ENCODE assay signal across 21 cellular contexts in genomic region chr11:70517203-70517602, GRCh38.
DNase-seq lines count a peak whose midpoint lies in the region; ATAC-seq, FAIRE-seq and TF ChIP-seq lines count a peak whose summit lies in the region.
"Had no signal": no experiment of that assay in that cellular context is flagged by ENCODE, and none has a peak within 500 bp of the region (broad histone marks: within the 10 kb centered on the region; RNA-seq: fewer than 3 reads in every experiment).

No MANE protein-coding gene starts in this region.

- H3K27me3 Mint-ChIP-seq in Calu3 (ENCODE audit: unreplicated experiment): no peaks in the 10 kb centered on the region
- H3K27me3 Mint-ChIP-seq in astrocyte (ENCODE audit: low read depth, unreplicated experiment): peaks cover 5% of the 10 kb centered on the region
- peaks cover 12% of the 10 kb centered on the region for H3K27me3 Mint-ChIP-seq in nephron progenitor cell (ENCODE audit: low read depth, poor library complexity)

- no peak overlapping the region for H3K4me2 ChIP-seq in astrocyte (ENCODE audit: low read length)
- H3K4me2 ChIP-seq: BLaER1 treated with 17β-estradiol and CSF1 and Interleukin-3, amounts not matched to agents 10 nM and 100 nM; GM23338 had no signal

- H3K4me1 Mint-ChIP-seq in Calu3 (ENCODE audit: low read depth, unreplicated experiment): peaks cover 45% of the 10 kb centered on the region
- peaks cover 9% of the 10 kb centered on the region for H3K4me1 Mint-ChIP-seq in astrocyte (ENCODE audit: low read depth, unreplicated experiment)
- H3K4me1 Mint-ChIP-seq in nephron progenitor cell: peaks cover 9% of the 10 kb centered on the region
- H3K4me1 Mint-ChIP-seq: B cell had no signal

- H3K27ac Mint-ChIP-seq in Calu3 (ENCODE audit: unreplicated experiment) (peak overlapping the region; percentile 33), astrocyte (ENCODE audit: unreplicated experiment) (no peak overlapping the region), nephron progenitor cell (no peak overlapping the region)
- H3K27ac Mint-ChIP-seq: B cell; CD8-positive, alpha-beta T cell; GM23338 had no signal

- H3K4me3 Mint-ChIP-seq in Calu3 (ENCODE audit: low read depth, unreplicated experiment): no peak overlapping the region
- H3K4me3 Mint-ChIP-seq in astrocyte (ENCODE audit: unreplicated experiment): no peak overlapping the region
- H3K4me3 Mint-ChIP-seq in nephron progenitor cell: no peak overlapping the region
- H3K4me3 Mint-ChIP-seq: B cell; CD8-positive, alpha-beta T cell; GM23338 had no signal

- H3K27ac ChIP-seq in astrocyte (ENCODE audit: low read depth, low read length) (no peak overlapping the region), gastrocnemius medialis (no peak overlapping the region)
- H3K27ac ChIP-seq: BLaER1 treated with 17β-estradiol and CSF1 and Interleukin-3, amounts not matched to agents 10 nM and 100 nM; HL-60 had no signal

- H3K36me3 Mint-ChIP-seq in Calu3 (ENCODE audit: insufficient read depth, unreplicated experiment) (peaks cover 4% of the 10 kb centered on the region), astrocyte (ENCODE audit: low read depth, unreplicated experiment) (no peaks in the 10 kb centered on the region), nephron progenitor cell (ENCODE audit: low read depth) (peaks cover 13% of the 10 kb centered on the region)
- H3K36me3 Mint-ChIP-seq: CD8-positive, alpha-beta T cell had no signal

- peak overlapping the region; percentile 60 for H3K9ac ChIP-seq in astrocyte (ENCODE audit: low read length)
- H3K9ac ChIP-seq: BLaER1 treated with 17β-estradiol and CSF1 and Interleukin-3, amounts not matched to agents 10 nM and 100 nM had no signal

- DNase-seq in Calu3: peak; percentile 25
- DNase-seq in LNCaP clone FGC (ENCODE audit: low read depth): peak; percentile 75
- DNase-seq in astrocyte (ENCODE audit: low read depth): no peak
- peak; percentile 43 for DNase-seq in posterior vena cava (ENCODE audit: low spot score)
- no peak for DNase-seq in NOMO-1 treated with DMSO at 0.1 percent for 48 hours (lab: John Stamatoyannopoulos, UW; ENCODE audit: unreplicated experiment)
- DNase-seq in gastrocnemius medialis: no peak
- no peak for DNase-seq in NCI-H2029 treated with DMSO at 0.1 percent for 48 hours (lab: John Stamatoyannopoulos, UW)
- no peak for DNase-seq in nephron progenitor cell
- DNase-seq: CD8-positive, alpha-beta T cell; DMS 273 treated with DMSO at 0.1 percent for 48 hours; DMS53; DND-41; EL; HCEC 1CT; IMR-90 had no signal

- ATAC-seq in gastrocnemius medialis: no peak
- ATAC-seq: CD8-positive, alpha-beta T cell; GM12878 had no signal

- H2AFZ ChIP-seq in astrocyte (ENCODE audit: low read depth, low read length): no peak overlapping the region
- H2AFZ ChIP-seq: GM23338 had no signal

- CTCF ChIA-PET in Calu3 (lab: Charles Lee): interaction anchor here (1.5 kb wide), 1 partner anchor 35 kb away, joined by 4 read pairs; no protein-coding TSS in a partner anchor

- TF ChIP-seq POLR2A in gastrocnemius medialis (IDR thresholded peaks at IDR 0.05): no peak

- BruUV-seq in Calu3 (replicated peaks; lab: Mats Ljungman, UMichigan): no TSS peak

- H3K9me3 Mint-ChIP-seq in Calu3 (ENCODE audit: low read depth, unreplicated experiment) (peaks cover 17% of the 10 kb centered on the region), astrocyte (ENCODE audit: unreplicated experiment) (peaks cover 5% of the 10 kb centered on the region), nephron progenitor cell (peaks cover 42% of the 10 kb centered on the region)

- H3K4me1 ChIP-seq in astrocyte (ENCODE audit: insufficient read depth, low read length) (peaks cover 10% of the 10 kb centered on the region), gastrocnemius medialis (no peaks in the 10 kb centered on the region)

- TF ChIP-seq CTCF in Calu3 (IDR thresholded peaks at IDR 0.05; ENCODE audit: unreplicated experiment) (no peak), LNCaP clone FGC (IDR thresholded peaks at IDR 0.05; ENCODE audit: control insufficient read depth, extremely low read depth, insufficient read depth) (no peak), astrocyte (IDR thresholded peaks at IDR 0.05; ENCODE audit: insufficient read depth, low read depth, low read length) (no peak), gastrocnemius medialis (IDR thresholded peaks at IDR 0.05 in 4 of 5, conservative IDR thresholded peaks at IDR 0.05 in 1 of 5) (no peak), nephron progenitor cell (IDR thresholded peaks at IDR 0.05) (no peak)

- H3K4me3 ChIP-seq in LNCaP clone FGC (ENCODE audit: low read depth, low read length) (no peak overlapping the region), astrocyte (ENCODE audit: insufficient read depth, low read depth, low read length) (no peak overlapping the region), gastrocnemius medialis (no peak overlapping the region)
- H3K4me3 ChIP-seq: BLaER1 treated with 17β-estradiol and CSF1 and Interleukin-3, amounts not matched to agents 10 nM and 100 nM; GM12878; GM23338 had no signal

- H3K9me3 ChIP-seq in astrocyte (ENCODE audit: insufficient read depth, low read depth, low read length) (no peaks in the 10 kb centered on the region), gastrocnemius medialis (peaks cover 0 to 11% (median 0%) of the 10 kb centered on the region in 3 donors)

- no peaks in the 10 kb centered on the region for H4K20me1 ChIP-seq in astrocyte (ENCODE audit: insufficient read depth, low read length)

- no peak for FAIRE-seq in astrocyte (lab: Jason Lieb, UNC)
- FAIRE-seq: GM12878, H54 had no signal

- peaks cover 20% of the 10 kb centered on the region for H3K27me3 ChIP-seq in astrocyte (ENCODE audit: insufficient read depth, low read length)
- H3K27me3 ChIP-seq in gastrocnemius medialis: peaks cover 0 to 7% (median 5%) of the 10 kb centered on the region in 3 donors
- H3K27me3 ChIP-seq: BLaER1 treated with 17β-estradiol and CSF1 and Interleukin-3, amounts not matched to agents 10 nM and 100 nM had no signal

- H3K36me3 ChIP-seq in astrocyte (ENCODE audit: insufficient read depth, low read length): no peaks in the 10 kb centered on the region
- H3K36me3 ChIP-seq in gastrocnemius medialis: no peaks in the 10 kb centered on the region
- H3K36me3 ChIP-seq: BLaER1 treated with 17β-estradiol and CSF1 and Interleukin-3, amounts not matched to agents 10 nM and 100 nM had no signal

- no peaks in the 10 kb centered on the region for H3K79me2 ChIP-seq in astrocyte (ENCODE audit: insufficient read depth, low read length)

- intact Hi-C loops in Calu3 (cut with micrococcal nuclease; ENCODE audit: unreplicated experiment): no loop called here
- intact Hi-C loops in posterior vena cava (cut with DNase I): no loop called here
- intact Hi-C loops in gastrocnemius medialis (cut with DNase I; ENCODE audit: low total_unique reads): no loop called here

- in situ Hi-C loops in gastrocnemius medialis (cut with MboI; ENCODE audit: low sequenced_read_pairs in 4 of 4): no loop called here

Comparison
In these comparisons a context has a peak if more than half of its experiments do, and no peak if none do; other contexts are left out.
1. DNase-seq: peak in Calu3 (single experiment), LNCaP clone FGC (single experiment) and posterior vena cava (single experiment); none in astrocyte (single experiment), NOMO-1 treated with DMSO at 0.1 percent for 48 hours (single experiment), gastrocnemius medialis (0 of 2), NCI-H2029 treated with DMSO at 0.1 percent for 48 hours (single experiment) and nephron progenitor cell (single experiment).